In the genomic region with DNA sequence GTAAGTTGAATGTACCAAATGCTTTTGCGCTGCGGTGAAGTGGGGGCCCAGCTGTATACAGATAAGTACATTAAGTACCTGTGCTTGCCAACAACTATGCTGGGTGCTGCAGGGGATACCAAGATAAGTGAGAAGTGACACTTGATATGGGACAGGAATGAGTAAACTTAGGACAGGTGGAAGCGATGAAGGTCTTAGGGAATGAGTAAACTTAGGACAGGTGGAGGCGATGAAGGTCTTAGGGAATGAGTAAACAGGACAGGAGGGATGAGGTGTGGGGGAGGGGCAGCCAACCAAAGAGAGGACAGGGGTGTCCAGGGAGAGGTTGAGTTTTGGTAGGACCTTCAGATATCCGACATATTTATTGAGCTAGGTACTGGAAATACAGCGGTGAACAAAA, we compare ENCODE assay signal across 9 cellular contexts. TPM values are rescaled to one million over a fixed set of nuclear protein-coding genes. Genes with fewer than 3 reads are reported as not detected.
A peak's percentile ranks its signal among the peaks of the same experiment; 100 is the strongest.
DNase-seq lines count a peak whose midpoint lies in the region; ATAC-seq and TF ChIP-seq lines count a peak whose summit lies in the region.
"Had no signal": no experiment of that assay in that cellular context is flagged by ENCODE, and none has a peak within 500 bp of the region (broad histone marks: within the 10 kb centered on the region; RNA-seq: fewer than 3 reads in every experiment).

No MANE protein-coding gene starts in this region.

- H3K4me1 ChIP-seq in RWPE2 (ENCODE audit: insufficient read depth, poor library complexity, severe bottlenecking) = peaks cover 16% of the 10 kb centered on the region
- peaks cover 13% of the 10 kb centered on the region for H3K4me1 ChIP-seq in skeletal muscle satellite cell (ENCODE audit: control insufficient read depth, insufficient read depth, low read length)

- DNase-seq in DMS53 (lab: John Stamatoyannopoulos, UW) (peak; percentile 59), DMS53 treated with DMSO at 0.1 percent for 48 hours (lab: John Stamatoyannopoulos, UW; ENCODE audit: unreplicated experiment) (no peak), RWPE2 (ENCODE audit: low spot score) (no peak), fibroblast of pulmonary artery (ENCODE audit: low read depth) (no peak), NCI-H2081 treated with DMSO at 0.1 percent for 48 hours (lab: John Stamatoyannopoulos, UW) (no peak), caudate nucleus (lab: John Stamatoyannopoulos, UW) (no peak), NCI-H1105 treated with DMSO at 0.1 percent for 48 hours (lab: John Stamatoyannopoulos, UW) (no peak)

- H3K27me3 ChIP-seq in RWPE2 (ENCODE audit: insufficient read depth, poor library complexity, severe bottlenecking) (no peaks in the 10 kb centered on the region), skeletal muscle satellite cell (ENCODE audit: control insufficient read depth, insufficient read depth, low read length) (no peaks in the 10 kb centered on the region)
- H3K27me3 ChIP-seq: neutrophil had no signal

- H3K9me3 ChIP-seq in RWPE2 (ENCODE audit: severe bottlenecking) = no peaks in the 10 kb centered on the region
- H3K9me3 ChIP-seq in skeletal muscle satellite cell (replicated peaks; ENCODE audit: low read length) = no peaks in the 10 kb centered on the region
- H3K9me3 ChIP-seq: neutrophil had no signal

- H3K36me3 ChIP-seq in RWPE2 (ENCODE audit: low read depth) (peaks cover 14% of the 10 kb centered on the region), skeletal muscle satellite cell (ENCODE audit: insufficient read depth, low read length) (peaks cover 11% of the 10 kb centered on the region)

- TF ChIP-seq CTCF in RWPE2 (IDR thresholded peaks at IDR 0.05; ENCODE audit: poor library complexity, severe bottlenecking) (no peak), fibroblast of pulmonary artery (IDR thresholded peaks at IDR 0.05; ENCODE audit: low read length, missing control alignments) (no peak)

- H3K9ac ChIP-seq in skeletal muscle satellite cell (ENCODE audit: low read depth, low read length) = peak overlapping the region; percentile 99

- no peak for ATAC-seq in RWPE2 (ENCODE audit: low read depth)

- H3K27ac ChIP-seq in RWPE2 (ENCODE audit: poor library complexity, severe bottlenecking) = peak overlapping the region; percentile 75
- H3K27ac ChIP-seq in caudate nucleus (ENCODE audit: low read depth, low read length) = no peak overlapping the region

- H3K4me2 ChIP-seq in skeletal muscle satellite cell (ENCODE audit: low read length) = peak overlapping the region; percentile 76

- peak overlapping the region; percentile 92 for H3K4me3 ChIP-seq in RWPE2 (ENCODE audit: severe bottlenecking)
- peak overlapping the region; percentile 99 for H3K4me3 ChIP-seq in fibroblast of pulmonary artery (replicated peaks; ENCODE audit: low read depth, low read length)
- peak overlapping the region; percentile 99 for H3K4me3 ChIP-seq in skeletal muscle satellite cell (ENCODE audit: low read length)

RNA-seq across cellular contexts. Expression of a gene that starts 1.4 kb away (rescaled TPM):
- 43.9 and 50.2 TPM in 2 replicates for total RNA-seq in skeletal muscle satellite cell (2012; rRNA removed)

RNA-seq across cellular contexts. Expression of a gene that starts 1.5 kb away (rescaled TPM):
- total RNA-seq in skeletal muscle satellite cell (2012; rRNA removed) = 36.9 and 57.3 TPM in 2 replicates

RNA-seq across cellular contexts. Expression of a gene that starts 54.9 kb away (rescaled TPM):
- total RNA-seq in skeletal muscle satellite cell (2012; rRNA removed) = 21.8 and 27.7 TPM in 2 replicates
